9 cellular contexts compared by ENCODE assay signal in genomic region chr6:40588070-40588384, GRCh38. TPM values are rescaled to one million over a fixed set of nuclear protein-coding genes. Genes with fewer than 3 reads are reported as not detected.
A peak's percentile ranks its signal among the peaks of the same experiment; 100 is the strongest.
DNase-seq lines count a peak whose midpoint lies in the region; ATAC-seq and TF ChIP-seq lines count a peak whose summit lies in the region.
"Had no signal": no experiment of that assay in that cellular context is flagged by ENCODE, and none has a peak within 500 bp of the region (broad histone marks: within the 10 kb centered on the region; RNA-seq: fewer than 3 reads in every experiment).

No MANE protein-coding gene starts in this region.

- DNase-seq in RWPE1 (ENCODE audit: low spot score), result no peak
- DNase-seq in gastrocnemius medialis, result no peak
- DNase-seq in activated CD8-positive, alpha-beta memory T cell treated with anti-CD3 and anti-CD28 coated beads for 24 hours, result no peak
- DNase-seq in activated CD4-positive, alpha-beta T cell treated with anti-CD3 and anti-CD28 coated beads for 1 hour, result no peak
- DNase-seq in activated CD8-positive, alpha-beta T cell treated with anti-CD3 and anti-CD28 coated beads, Interleukin-2, amount 10 ng/mL, durations not matched to agents 7 days and 5 days, result no peak

- CTCF ChIA-PET in RWPE1 (lab: Yijun Ruan, JAX), result interaction anchor here (0.6 to 2.5 kb wide), 13 partner anchors 10 to 1596 kb away, joined by 3 to 13 read pairs (median 3); no protein-coding TSS in a partner anchor
- CTCF ChIA-PET in activated CD8-positive, alpha-beta T cell treated with anti-CD3 and anti-CD28 coated beads, Interleukin-2, amount 10 ng/mL, durations not matched to agents 7 days and 5 days (lab: Charles Lee), result interaction anchor here (0.7 to 1.9 kb wide), 10 partner anchors 12 to 325 kb away, joined by 3 to 9 read pairs (median 3); no protein-coding TSS in a partner anchor

- POLR2A ChIA-PET in RWPE1 (lab: Yijun Ruan, JAX; ENCODE audit: low non-redundant PET), result no interaction called here
- POLR2A ChIA-PET in activated CD8-positive, alpha-beta T cell treated with anti-CD3 and anti-CD28 coated beads, Interleukin-2, amount 10 ng/mL, durations not matched to agents 7 days and 5 days (lab: Charles Lee), result no interaction called here

- H3K27ac Mint-ChIP-seq in activated CD8-positive, alpha-beta T cell treated with anti-CD3 and anti-CD28 coated beads, Interleukin-2, amount 10 ng/mL, durations not matched to agents 7 days and 5 days, result no peak overlapping the region

- no peak for ATAC-seq in gastrocnemius medialis
- ATAC-seq in HG02610 (IDR thresholded peaks at IDR 0.05; ENCODE audit: unreplicated experiment), result no peak
- no peak for ATAC-seq in activated CD8-positive, alpha-beta T cell treated with anti-CD3 and anti-CD28 coated beads, Interleukin-2, amount 10 ng/mL, durations not matched to agents 7 days and 5 days

- no peak for TF ChIP-seq POLR2A in gastrocnemius medialis (IDR thresholded peaks at IDR 0.05)

- H3K4me3 Mint-ChIP-seq in activated CD8-positive, alpha-beta T cell treated with anti-CD3 and anti-CD28 coated beads, Interleukin-2, amount 10 ng/mL, durations not matched to agents 7 days and 5 days, result no peak overlapping the region

- H3K9me3 ChIP-seq in ES-I3 (ENCODE audit: control insufficient read depth, insufficient read depth, low read length) (no peaks in the 10 kb centered on the region), iPS-18a (ENCODE audit: control insufficient read depth, low read depth, low read length) (no peaks in the 10 kb centered on the region), gastrocnemius medialis (no peaks in the 10 kb centered on the region)

- H3K4me3 ChIP-seq in iPS-18a (ENCODE audit: low read length) (peak overlapping the region; percentile 28), gastrocnemius medialis (peak overlapping the region; percentile 37 to 64 (median 54))

- H3K36me3 ChIP-seq in ES-I3 (ENCODE audit: insufficient read depth, low read length) (no peaks in the 10 kb centered on the region), iPS-18a (ENCODE audit: control insufficient read depth, low read depth, low read length) (no peaks in the 10 kb centered on the region), gastrocnemius medialis (no peaks in the 10 kb centered on the region)

- no peaks in the 10 kb centered on the region for H3K9me3 Mint-ChIP-seq in activated CD8-positive, alpha-beta T cell treated with anti-CD3 and anti-CD28 coated beads, Interleukin-2, amount 10 ng/mL, durations not matched to agents 7 days and 5 days (ENCODE audit: insufficient read depth)
- H3K9me3 Mint-ChIP-seq: activated T-cell treated with anti-CD3 and anti-CD28 coated beads, Interleukin-2, amount 50 U/mL, for 24 hours had no signal

- no peaks in the 10 kb centered on the region for H3K36me3 Mint-ChIP-seq in activated CD8-positive, alpha-beta T cell treated with anti-CD3 and anti-CD28 coated beads, Interleukin-2, amount 10 ng/mL, durations not matched to agents 7 days and 5 days (ENCODE audit: low read depth)

- in situ Hi-C loops in gastrocnemius medialis (cut with MboI; ENCODE audit: low sequenced_read_pairs in 4 of 4), result loop anchor here in 3 of 4 donors (25.0 kb wide), 2 partner anchors 251 to 601 kb away; no protein-coding TSS in a partner anchor

- H3K4me1 Mint-ChIP-seq in activated CD8-positive, alpha-beta T cell treated with anti-CD3 and anti-CD28 coated beads, Interleukin-2, amount 10 ng/mL, durations not matched to agents 7 days and 5 days (ENCODE audit: low read depth), result peaks cover 34% of the 10 kb centered on the region

- peaks cover 49% of the 10 kb centered on the region for H3K27me3 Mint-ChIP-seq in activated CD8-positive, alpha-beta T cell treated with anti-CD3 and anti-CD28 coated beads, Interleukin-2, amount 10 ng/mL, durations not matched to agents 7 days and 5 days (ENCODE audit: low read depth)

- H3K27me3 ChIP-seq in iPS-18a (ENCODE audit: control insufficient read depth, insufficient read depth, low read length), result peaks cover 34% of the 10 kb centered on the region
- peaks cover 0 to 4% (median 0%) of the 10 kb centered on the region in 3 donors for H3K27me3 ChIP-seq in gastrocnemius medialis

- H3K27ac ChIP-seq in RWPE1 (no peak overlapping the region), iPS-18a (ENCODE audit: low read length) (no peak overlapping the region), gastrocnemius medialis (peak overlapping the region in 1 of 4 donors; percentile 71)

- 0 out of 2 replicates have a peak, but pooled peaks have one; percentile 2 for TF ChIP-seq CTCF in RWPE1 (conservative IDR thresholded peaks at IDR 0.05; ENCODE audit: low read depth)
- TF ChIP-seq CTCF in gastrocnemius medialis (IDR thresholded peaks at IDR 0.05 in 4 of 5, conservative IDR thresholded peaks at IDR 0.05 in 1 of 5), result peak in 1 of 5 experiments; percentile 25

- H3K9ac ChIP-seq in ES-I3 (ENCODE audit: low read depth, low read length) (peak overlapping the region; percentile 87; the same call in 1 of the 2 replicates), iPS-18a (ENCODE audit: low read length) (no peak overlapping the region)

- H3K4me1 ChIP-seq in ES-I3 (ENCODE audit: insufficient read depth, low read length) (peaks cover 12% of the 10 kb centered on the region; the same call in 1 of the 2 replicates), iPS-18a (ENCODE audit: control insufficient read depth, low read depth, low read length) (peaks cover 25% of the 10 kb centered on the region), gastrocnemius medialis (peaks cover 4 to 10% of the 10 kb centered on the region in 2 donors)

- intact Hi-C loops in gastrocnemius medialis (cut with DNase I; ENCODE audit: low total_unique reads), result loop anchor here (5.0 to 10.0 kb wide), 3 partner anchors 171 to 606 kb away; no protein-coding TSS in a partner anchor

RNA-seq across cellular contexts. Expression of gene LRFN2, which starts 0.9 kb away (rescaled TPM):
- total RNA-seq in gastrocnemius medialis, result not detected
- total RNA-seq in activated CD8-positive, alpha-beta T cell treated with anti-CD3 and anti-CD28 coated beads, Interleukin-2, amount 10 ng/mL, durations not matched to agents 7 days and 5 days, result not detected
